ENCODE assay signal across 8 cellular contexts in the genomic region with DNA sequence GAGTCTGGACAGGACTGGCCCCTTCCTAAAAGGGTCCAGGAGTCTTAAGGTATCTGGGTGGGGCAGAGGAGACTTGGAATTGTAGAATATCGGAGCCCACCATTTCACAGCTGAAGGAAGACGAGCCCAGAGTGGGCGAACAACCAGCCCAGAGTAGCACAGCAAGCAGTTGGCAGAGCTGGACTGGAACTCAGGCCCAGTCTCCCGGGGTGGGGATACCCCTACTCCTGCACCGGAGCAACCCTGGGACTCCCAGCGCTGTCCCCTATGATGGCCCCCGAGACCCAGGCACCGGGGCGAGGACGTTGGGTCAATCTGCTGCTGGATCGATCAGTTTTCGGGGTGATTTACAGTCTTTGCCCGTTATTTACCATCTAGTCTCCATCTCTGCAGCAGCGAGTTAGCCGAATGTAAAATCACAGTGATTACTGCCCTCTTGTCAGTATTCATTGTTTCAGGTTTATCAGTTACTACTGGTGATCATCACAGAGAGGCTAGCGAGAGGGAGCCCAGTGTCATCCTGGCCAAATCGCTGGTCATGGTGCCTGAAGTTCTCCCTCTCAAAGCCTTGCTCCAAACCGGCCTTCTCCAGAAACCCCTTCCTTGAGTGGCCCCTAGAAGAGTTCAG.
"Had no signal": no experiment of that assay in that cellular context is flagged by ENCODE, and none has a peak within 500 bp of the region (broad histone marks: within the 10 kb centered on the region; RNA-seq: fewer than 3 reads in every experiment).

No MANE protein-coding gene starts in this region.

- H3K27me3 ChIP-seq: vagina had no signal

- H3K9me3 Mint-ChIP-seq: activated CD4-positive, alpha-beta memory T cell treated with anti-CD3 and anti-CD28 coated beads for 36 hours; central memory CD8-positive, alpha-beta T cell; effector memory CD8-positive, alpha-beta T cell; natural killer cell had no signal

- H3K36me3 ChIP-seq: vagina had no signal

- H3K4me3 ChIP-seq: vagina had no signal

- DNase-seq: activated CD4-positive, alpha-beta memory T cell treated with anti-CD3 and anti-CD28 coated beads for 36 hours; effector memory CD8-positive, alpha-beta T cell; erythroblast; hippocampal formation; mammary epithelial cell; natural killer cell had no signal

- H3K36me3 Mint-ChIP-seq: activated CD4-positive, alpha-beta memory T cell treated with anti-CD3 and anti-CD28 coated beads for 36 hours; natural killer cell had no signal

- H3K27ac Mint-ChIP-seq: activated CD4-positive, alpha-beta memory T cell treated with anti-CD3 and anti-CD28 coated beads for 36 hours had no signal

- H3K4me3 Mint-ChIP-seq: activated CD4-positive, alpha-beta memory T cell treated with anti-CD3 and anti-CD28 coated beads for 36 hours; central memory CD8-positive, alpha-beta T cell; effector memory CD8-positive, alpha-beta T cell; natural killer cell had no signal

- H3K27me3 Mint-ChIP-seq: activated CD4-positive, alpha-beta memory T cell treated with anti-CD3 and anti-CD28 coated beads for 36 hours; central memory CD8-positive, alpha-beta T cell; effector memory CD8-positive, alpha-beta T cell had no signal

- H3K9me3 ChIP-seq: vagina had no signal
